ENCODE assay signal across 8 cellular contexts in genomic region chr10:132570771-132571564, GRCh38. TPM values are rescaled to one million over a fixed set of nuclear protein-coding genes. Genes with fewer than 3 reads are reported as not detected.
DNase-seq lines count a peak whose midpoint lies in the region; ATAC-seq and TF ChIP-seq lines count a peak whose summit lies in the region.

No MANE protein-coding gene starts in this region.

- peak overlapping the region in 1 of 10 experiments; percentile 41; a peak in 2 of 20 replicates for H3K4me3 ChIP-seq in BLaER1 treated with 17β-estradiol and CSF1 and Interleukin-3, amounts not matched to agents 10 nM and 100 nM
- peak overlapping the region; percentile 55 for H3K4me3 ChIP-seq in OCI-LY7 (ENCODE audit: low read depth, low read length, poor library complexity, severe bottlenecking)
- no peak overlapping the region for H3K4me3 ChIP-seq in CD8-positive, alpha-beta T cell (ENCODE audit: low read depth, low read length)

- H2AFZ ChIP-seq in OCI-LY7 (ENCODE audit: low read length) = peak overlapping the region; percentile 68

- H3K36me3 Mint-ChIP-seq in CD8-positive, alpha-beta T cell = no peaks in the 10 kb centered on the region

- intact Hi-C loops in OCI-LY7 (cut with micrococcal nuclease; ENCODE audit: unreplicated experiment) = loop anchor here (2.0 to 5.0 kb wide), 3 partner anchors 14 to 114 kb away; no protein-coding TSS in a partner anchor
- intact Hi-C loops in CD8-positive, alpha-beta T cell (cut with DNase I, micrococcal nuclease) = loop anchor here in 1 of 2 experiments (5.0 kb wide), 1 partner anchor 34 kb away; the partner anchor contains the start of gene INPP5A

- POLR2A ChIA-PET in OCI-LY7 (lab: Charles Lee) = interaction anchor here (1.2 to 2.8 kb wide), 5 partner anchors 10 to 19 kb away, joined by 3 to 16 read pairs (median 8); no protein-coding TSS in a partner anchor
- POLR2A ChIA-PET in CD8-positive, alpha-beta T cell (lab: Charles Lee) = interaction anchor here (1.7 kb wide), 1 partner anchor 10 kb away, joined by 4 read pairs; no protein-coding TSS in a partner anchor

- H3K27me3 ChIP-seq in BLaER1 treated with 17β-estradiol and CSF1 and Interleukin-3, amounts not matched to agents 10 nM and 100 nM = peaks cover 0 to 69% (median 0%) of the 10 kb centered on the region in 11 experiments; a peak in 5 of 22 replicates
- H3K27me3 ChIP-seq in CD8-positive, alpha-beta T cell (ENCODE audit: insufficient read depth, low read length) = no peaks in the 10 kb centered on the region

- DNase-seq in OCI-LY7 (ENCODE audit: low spot score) = peak; percentile 76
- peak; percentile 50 for DNase-seq in medulla oblongata (ENCODE audit: extremely low spot score)
- no peak for DNase-seq in CD8-positive, alpha-beta T cell
- no peak for DNase-seq in NCI-H2171 (lab: John Stamatoyannopoulos, UW)
- no peak for DNase-seq in DMS114 treated with DMSO at 0.1 percent for 48 hours (lab: John Stamatoyannopoulos, UW; ENCODE audit: unreplicated experiment)

- H3K9me3 Mint-ChIP-seq in CD8-positive, alpha-beta T cell = no peaks in the 10 kb centered on the region

- H3K36me3 ChIP-seq in BLaER1 treated with 17β-estradiol and CSF1 and Interleukin-3, amounts not matched to agents 10 nM and 100 nM = no peaks in the 10 kb centered on the region
- H3K36me3 ChIP-seq in OCI-LY7 (ENCODE audit: insufficient read depth, low read length) = no peaks in the 10 kb centered on the region
- no peaks in the 10 kb centered on the region for H3K36me3 ChIP-seq in CD8-positive, alpha-beta T cell (ENCODE audit: insufficient read depth, low read length)

- no peak overlapping the region for H3K4me3 Mint-ChIP-seq in CD8-positive, alpha-beta T cell

- no peaks in the 10 kb centered on the region for H3K79me2 ChIP-seq in OCI-LY7 (ENCODE audit: insufficient read depth, low read depth, low read length)

- no peaks in the 10 kb centered on the region for H3K27me3 Mint-ChIP-seq in CD8-positive, alpha-beta T cell (ENCODE audit: low read depth)

- ATAC-seq in GM19043 (IDR thresholded peaks at IDR 0.05; ENCODE audit: low read depth, unreplicated experiment) = peak; percentile 30
- peak; percentile 36 for ATAC-seq in HG03095 (IDR thresholded peaks at IDR 0.05; ENCODE audit: unreplicated experiment)
- no peak for ATAC-seq in CD8-positive, alpha-beta T cell

- H4K20me1 ChIP-seq in BLaER1 treated with 17β-estradiol and CSF1 and Interleukin-3, amounts not matched to agents 10 nM and 100 nM = peaks cover 78 to 99% (median 89%) of the 10 kb centered on the region in 11 experiments
- no peaks in the 10 kb centered on the region for H4K20me1 ChIP-seq in OCI-LY7 (ENCODE audit: insufficient read depth, low read length)

- no peak for TF ChIP-seq CTCF in OCI-LY7 (conservative IDR thresholded peaks at IDR 0.05; ENCODE audit: low read length)
- no peak for TF ChIP-seq CTCF in CD8-positive, alpha-beta T cell (IDR thresholded peaks at IDR 0.05)

- peaks cover 44 to 79% (median 68%) of the 10 kb centered on the region in 10 experiments for H3K4me1 ChIP-seq in BLaER1 treated with 17β-estradiol and CSF1 and Interleukin-3, amounts not matched to agents 10 nM and 100 nM
- peaks cover 30% of the 10 kb centered on the region for H3K4me1 ChIP-seq in OCI-LY7 (ENCODE audit: insufficient read depth, low read length, poor library complexity, severe bottlenecking)
- H3K4me1 ChIP-seq in CD8-positive, alpha-beta T cell (ENCODE audit: insufficient read depth, low read length) = peaks cover 36% of the 10 kb centered on the region

- H3K9me3 ChIP-seq in BLaER1 treated with 17β-estradiol and CSF1 and Interleukin-3, amounts not matched to agents 10 nM and 100 nM (replicated peaks in 1 of 11) = no peaks in the 10 kb centered on the region
- no peaks in the 10 kb centered on the region for H3K9me3 ChIP-seq in OCI-LY7 (ENCODE audit: low read length)
- H3K9me3 ChIP-seq in CD8-positive, alpha-beta T cell (ENCODE audit: low read length) = no peaks in the 10 kb centered on the region

- CTCF ChIA-PET in OCI-LY7 (lab: Charles Lee; ENCODE audit: unreplicated experiment) = interaction anchor here (1.5 to 2.6 kb wide), 2 partner anchors 11 to 32 kb away, joined by 9 to 16 read pairs; no protein-coding TSS in a partner anchor
- CTCF ChIA-PET in CD8-positive, alpha-beta T cell (lab: Charles Lee) = interaction anchor here (0.6 kb wide), 1 partner anchor 879 kb away, joined by 3 read pairs; no protein-coding TSS in a partner anchor

- no peak overlapping the region for H3K27ac Mint-ChIP-seq in CD8-positive, alpha-beta T cell

- peak overlapping the region in 8 of 11 experiments; percentile 54 to 80 (median 68); a peak in 17 of 22 replicates for H3K27ac ChIP-seq in BLaER1 treated with 17β-estradiol and CSF1 and Interleukin-3, amounts not matched to agents 10 nM and 100 nM
- H3K27ac ChIP-seq in OCI-LY7 (ENCODE audit: low read depth, low read length, poor library complexity, severe bottlenecking) = peak overlapping the region; percentile 86
- H3K27ac ChIP-seq in CD8-positive, alpha-beta T cell (ENCODE audit: low read depth, low read length) = no peak overlapping the region

- H3K9me2 ChIP-seq in OCI-LY7 (ENCODE audit: insufficient read depth, low read length) = no peaks in the 10 kb centered on the region

- peak overlapping the region in 9 of 11 experiments; percentile 18 to 64 (median 51); a peak in 16 of 22 replicates for H3K9ac ChIP-seq in BLaER1 treated with 17β-estradiol and CSF1 and Interleukin-3, amounts not matched to agents 10 nM and 100 nM

- no TSS peak for BruUV-seq in OCI-LY7 (replicated peaks; lab: Mats Ljungman, UMichigan)

- peaks cover 19% of the 10 kb centered on the region for H3K4me1 Mint-ChIP-seq in CD8-positive, alpha-beta T cell (ENCODE audit: low read depth)

- H3K4me2 ChIP-seq in BLaER1 treated with 17β-estradiol and CSF1 and Interleukin-3, amounts not matched to agents 10 nM and 100 nM = peak overlapping the region; percentile 71 to 100 (median 91)
- peak overlapping the region; percentile 85 for H3K4me2 ChIP-seq in OCI-LY7 (ENCODE audit: low read length)

RNA-seq across cellular contexts. Expression of gene INPP5A, which starts 33.4 kb away (rescaled TPM):
- 11.0 and 14.5 TPM in 2 replicates for total RNA-seq in OCI-LY7 (2014; rRNA removed; shearing (Covaris generic))
- total RNA-seq in OCI-LY7 (2022) = 15.7 and 18.4 TPM in 2 replicates
- 10 to 100 TPM; 16.9 to 19.4 TPM for total RNA-seq in CD8-positive, alpha-beta T cell

Comparison
In these comparisons a context has a peak if more than half of its experiments do, and no peak if none do; other contexts are left out.
1. DNase-seq: peak in OCI-LY7 (single experiment) and medulla oblongata (single experiment); none in CD8-positive, alpha-beta T cell (0 of 7), NCI-H2171 (single experiment) and DMS114 treated with DMSO at 0.1 percent for 48 hours (single experiment).